ENCODE assay signal across 9 cellular contexts in the genomic region with DNA sequence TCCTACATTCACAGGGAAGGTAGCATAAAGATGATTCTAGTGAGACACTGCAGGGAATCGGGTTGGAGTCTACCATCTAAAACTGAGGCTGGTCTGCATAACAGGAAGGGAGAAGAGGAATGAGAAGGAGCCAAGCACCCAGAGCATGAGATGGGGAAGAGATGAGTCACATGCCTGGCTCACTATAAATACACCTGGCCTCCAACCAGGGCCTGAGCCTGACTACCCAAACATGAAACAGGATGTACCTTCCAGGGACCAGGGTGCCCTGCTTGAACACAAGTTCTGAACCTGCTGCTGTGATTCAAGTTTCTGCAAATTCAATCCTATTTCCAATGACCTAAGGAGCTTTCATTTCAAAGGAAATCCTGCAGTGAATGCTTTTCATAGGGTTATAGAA. TPM values are rescaled to one million over a fixed set of nuclear protein-coding genes. Genes with fewer than 3 reads are reported as not detected.
DNase-seq lines count a peak whose midpoint lies in the region; ATAC-seq and TF ChIP-seq lines count a peak whose summit lies in the region.
"Had no signal": no experiment of that assay in that cellular context is flagged by ENCODE, and none has a peak within 500 bp of the region (broad histone marks: within the 10 kb centered on the region; RNA-seq: fewer than 3 reads in every experiment).

No MANE protein-coding gene starts in this region.

- no peaks in the 10 kb centered on the region for H3K27me3 Mint-ChIP-seq in T-helper 17 cell

- H3K4me2 ChIP-seq in MM.1S (ENCODE audit: low read depth, low read length): peak overlapping the region; percentile 32

- H3K9ac ChIP-seq in MM.1S (ENCODE audit: low read length): no peak overlapping the region

- H2AFZ ChIP-seq in MM.1S (ENCODE audit: low read length): no peak overlapping the region

- H4K20me1 ChIP-seq in MM.1S (ENCODE audit: insufficient read depth, low read length): no peaks in the 10 kb centered on the region

- H3K4me3 Mint-ChIP-seq in T-helper 17 cell: no peak overlapping the region

- peaks cover 20% of the 10 kb centered on the region for H3K4me1 Mint-ChIP-seq in T-helper 17 cell

- no peak overlapping the region for H3K4me3 ChIP-seq in MM.1S (ENCODE audit: low read length)

- DNase-seq in Daoy (ENCODE audit: low read depth) (peak; percentile 15), MM.1S (peak; percentile 50), foreskin keratinocyte (peak in 1 of 2 donors; percentile 63), NCI-H146 treated with DMSO at 0.1 percent for 48 hours (lab: John Stamatoyannopoulos, UW; ENCODE audit: unreplicated experiment) (no peak), 8988T (no peak), HuH-7 (ENCODE audit: low spot score) (no peak), T-helper 17 cell (no peak)
- DNase-seq: GF-D8 had no signal

- H3K27ac ChIP-seq in MM.1S (ENCODE audit: low read length) (peak overlapping the region; percentile 72), foreskin keratinocyte (no peak overlapping the region)

- H3K36me3 ChIP-seq in MM.1S (replicated peaks; ENCODE audit: insufficient read depth, low read length): no peaks in the 10 kb centered on the region

- H3K27ac Mint-ChIP-seq in T-helper 17 cell: no peak overlapping the region

- peaks cover 4% of the 10 kb centered on the region; the same call in 1 of the 2 replicates for H3F3A ChIP-seq in MM.1S (ENCODE audit: insufficient read depth, low read length)

- no peaks in the 10 kb centered on the region for H3K9me2 ChIP-seq in MM.1S (replicated peaks; ENCODE audit: insufficient read depth, low read length)

- ATAC-seq in GM21447 (IDR thresholded peaks at IDR 0.05; ENCODE audit: unreplicated experiment) (peak; percentile 81), foreskin keratinocyte (peak; percentile 95), T-helper 17 cell (no peak)

- H3K27me3 ChIP-seq in MM.1S (replicated peaks; ENCODE audit: insufficient read depth, low read length): no peaks in the 10 kb centered on the region
- H3K27me3 ChIP-seq in foreskin keratinocyte: no peaks in the 10 kb centered on the region

- H3K79me2 ChIP-seq in MM.1S (ENCODE audit: low read length): peaks cover 52% of the 10 kb centered on the region

- TF ChIP-seq CTCF in MM.1S (IDR thresholded peaks at IDR 0.05; ENCODE audit: low read length) (no peak), foreskin keratinocyte (conservative IDR thresholded peaks at IDR 0.05) (no peak)

- peaks cover 4% of the 10 kb centered on the region for H3K36me3 Mint-ChIP-seq in T-helper 17 cell (ENCODE audit: low read depth)

- H3K9me3 ChIP-seq in MM.1S (replicated peaks; ENCODE audit: insufficient read depth, low read length) (no peaks in the 10 kb centered on the region), T-helper 17 cell (ENCODE audit: control insufficient read depth, low read length, poor library complexity, severe bottlenecking) (no peaks in the 10 kb centered on the region)

- H3K4me1 ChIP-seq in MM.1S (ENCODE audit: low read length) (peaks cover 58% of the 10 kb centered on the region), foreskin keratinocyte (no peaks in the 10 kb centered on the region)

RNA-seq across cellular contexts. Expression of a gene that starts 24.9 kb away (rescaled TPM):
- 15.8 and 17.7 TPM in 2 replicates for total RNA-seq in Daoy (2014; rRNA removed; shearing (Covaris generic))
- total RNA-seq in foreskin keratinocyte: 11.2 and 12.1 TPM in 2 replicates
- 7.0 and 8.6 TPM in 2 replicates for polyA plus RNA-seq in foreskin keratinocyte
- total RNA-seq in T-helper 17 cell: 10 to 100 TPM in 1 of 2 donors, 1 to 10 TPM in 1; 9.4 to 10.4 TPM

Comparison
In these comparisons a context has a peak if more than half of its experiments do, and no peak if none do; other contexts are left out.
1. DNase-seq: peak in Daoy (single experiment) and MM.1S (single experiment); none in NCI-H146 treated with DMSO at 0.1 percent for 48 hours (single experiment), 8988T (single experiment), HuH-7 (single experiment) and T-helper 17 cell (0 of 3).